Comparison of ENCODE assay signal across 9 cellular contexts in genomic region chr19:45514376-45515051, GRCh38. TPM values are rescaled to one million over a fixed set of nuclear protein-coding genes. Genes with fewer than 3 reads are reported as not detected.
A peak's percentile ranks its signal among the peaks of the same experiment; 100 is the strongest.
DNase-seq lines count a peak whose midpoint lies in the region; ATAC-seq and TF ChIP-seq lines count a peak whose summit lies in the region.
"Had no signal": no experiment of that assay in that cellular context is flagged by ENCODE, and none has a peak within 500 bp of the region (broad histone marks: within the 10 kb centered on the region; RNA-seq: fewer than 3 reads in every experiment).

No MANE protein-coding gene starts in this region.

- H3K9me3 ChIP-seq in HEK293 (ENCODE audit: control insufficient read depth, insufficient read depth, low read depth, low read length) (no peaks in the 10 kb centered on the region), T-helper 17 cell (ENCODE audit: control insufficient read depth, low read length, poor library complexity, severe bottlenecking) (no peaks in the 10 kb centered on the region), spleen (no peaks in the 10 kb centered on the region)

- H3K27ac Mint-ChIP-seq in T-helper 17 cell: peak overlapping the region; percentile 90

- DNase-seq in T-helper 17 cell (no peak), left ventricle myocardium superior (peak; percentile 53), spleen (no peak), Ammon's horn (ENCODE audit: low spot score) (no peak), dermis blood vessel endothelial cell (no peak), Kasumi-1 (lab: John Stamatoyannopoulos, UW) (no peak)
- DNase-seq: NCI-H524 had no signal

- peak overlapping the region; percentile 49 for H3K4me3 Mint-ChIP-seq in T-helper 17 cell

- H3K4me1 ChIP-seq in HEK293 (ENCODE audit: control insufficient read depth, insufficient read depth, low read length) (peaks cover 3% of the 10 kb centered on the region), spleen (peaks cover 54 to 90% (median 73%) of the 10 kb centered on the region in 6 donors)

- WGBS in spleen, 5 donors: 50 to 59% (median 54%) methylated on average over 6 to 13 of the region's 13 CpGs

- CTCF ChIA-PET in HEK293 (lab: Yijun Ruan, JAX): no interaction called here

- TF ChIP-seq CTCF in HEK293 (tag by site-specific recombination; IDR thresholded peaks at IDR 0.05) (no peak), spleen (IDR thresholded peaks at IDR 0.05 in 8 of 11, conservative IDR thresholded peaks at IDR 0.05 in 3 of 11) (no peak)

- no peak overlapping the region for H3K27ac ChIP-seq in HEK293 (ENCODE audit: extremely low read depth, low read depth, low read length)
- H3K27ac ChIP-seq in spleen: peak overlapping the region; percentile 58 to 100 (median 88)

- POLR2A ChIA-PET in HEK293 (lab: Yijun Ruan, JAX): interaction anchor here (1.2 kb wide), 1 partner anchor 255 kb away, joined by 3 read pairs; the partner anchor contains the start of gene SIX5

- H3K36me3 ChIP-seq in HEK293 (ENCODE audit: control insufficient read depth in 2 of 2, insufficient read depth in 1 of 2, low read length in 2 of 2): peaks cover 0 to 14% of the 10 kb centered on the region in 2 experiments; a peak in 2 of 3 replicates
- peaks cover 0 to 86% (median 29%) of the 10 kb centered on the region in 6 donors for H3K36me3 ChIP-seq in spleen

- H3K27me3 Mint-ChIP-seq in T-helper 17 cell: no peaks in the 10 kb centered on the region

- peaks cover 5% of the 10 kb centered on the region for H3K36me3 Mint-ChIP-seq in T-helper 17 cell (ENCODE audit: low read depth)

- intact Hi-C loops in left ventricle myocardium superior (cut with micrococcal nuclease): no loop called here
- intact Hi-C loops in spleen (cut with DNase I; ENCODE audit: low total_unique reads): no loop called here

- H3K4me3 ChIP-seq in HEK293 (ENCODE audit: low read depth, low read length) (no peak overlapping the region), spleen (peak overlapping the region in 5 of 8 donors; percentile 7 to 99 (median 23))

- no peak for TF ChIP-seq POLR2A in spleen (IDR thresholded peaks at IDR 0.05)

- H3K4me1 Mint-ChIP-seq in T-helper 17 cell: peaks cover 41% of the 10 kb centered on the region

- no peaks in the 10 kb centered on the region for H3K27me3 ChIP-seq in spleen (replicated peaks in 1 of 7)

- peak; percentile 6 for ATAC-seq in T-helper 17 cell
- peak; percentile 35 for ATAC-seq in left ventricle myocardium superior
- ATAC-seq in GM19035 (IDR thresholded peaks at IDR 0.05; ENCODE audit: unreplicated experiment): no peak

TF ChIP-seq in HEK293, 187 proteins besides CTCF, POLR2A, EP300 and RAD21 (continues in another document):
- TF ChIP-seq, protein P1, sequence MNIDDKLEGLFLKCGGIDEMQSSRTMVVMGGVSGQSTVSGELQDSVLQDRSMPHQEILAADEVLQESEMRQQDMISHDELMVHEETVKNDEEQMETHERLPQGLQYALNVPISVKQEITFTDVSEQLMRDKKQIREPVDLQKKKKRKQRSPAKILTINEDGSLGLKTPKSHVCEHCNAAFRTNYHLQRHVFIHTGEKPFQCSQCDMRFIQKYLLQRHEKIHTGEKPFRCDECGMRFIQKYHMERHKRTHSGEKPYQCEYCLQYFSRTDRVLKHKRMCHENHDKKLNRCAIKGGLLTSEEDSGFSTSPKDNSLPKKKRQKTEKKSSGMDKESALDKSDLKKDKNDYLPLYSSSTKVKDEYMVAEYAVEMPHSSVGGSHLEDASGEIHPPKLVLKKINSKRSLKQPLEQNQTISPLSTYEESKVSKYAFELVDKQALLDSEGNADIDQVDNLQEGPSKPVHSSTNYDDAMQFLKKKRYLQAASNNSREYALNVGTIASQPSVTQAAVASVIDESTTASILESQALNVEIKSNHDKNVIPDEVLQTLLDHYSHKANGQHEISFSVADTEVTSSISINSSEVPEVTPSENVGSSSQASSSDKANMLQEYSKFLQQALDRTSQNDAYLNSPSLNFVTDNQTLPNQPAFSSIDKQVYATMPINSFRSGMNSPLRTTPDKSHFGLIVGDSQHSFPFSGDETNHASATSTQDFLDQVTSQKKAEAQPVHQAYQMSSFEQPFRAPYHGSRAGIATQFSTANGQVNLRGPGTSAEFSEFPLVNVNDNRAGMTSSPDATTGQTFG (tag by site-specific recombination; IDR thresholded peaks at IDR 0.05; ENCODE audit: borderline replicate concordance): no peak
- TF ChIP-seq ZNF121 (tag by site-specific recombination; IDR thresholded peaks at IDR 0.05) (peak; percentile 63; the same call in 1 of the 2 replicates), SP3 (tag by site-specific recombination; IDR thresholded peaks at IDR 0.05) (no peak), EGR2 (tag by site-specific recombination; IDR thresholded peaks at IDR 0.05; ENCODE audit: low read depth) (peak; percentile 85), ZNF37A (tag by site-specific recombination; IDR thresholded peaks at IDR 0.05) (no peak), ZFP37 (tag by site-specific recombination; IDR thresholded peaks at IDR 0.05) (no peak), ZFHX2 (tag by site-specific recombination; conservative IDR thresholded peaks at IDR 0.05) (peak; percentile 84), ZBTB11 (tag by site-specific recombination; conservative IDR thresholded peaks at IDR 0.05; ENCODE audit: low read depth) (no peak), ZNF629 (tag by site-specific recombination; IDR thresholded peaks at IDR 0.05) (no peak), HOXD13 (CRISPR knock-in tag; IDR thresholded peaks at IDR 0.05; ENCODE audit: borderline replicate concordance) (no peak), AEBP2 (tag by site-specific recombination; IDR thresholded peaks at IDR 0.05; ENCODE audit: borderline replicate concordance) (no peak)
- TF ChIP-seq, protein P2, sequence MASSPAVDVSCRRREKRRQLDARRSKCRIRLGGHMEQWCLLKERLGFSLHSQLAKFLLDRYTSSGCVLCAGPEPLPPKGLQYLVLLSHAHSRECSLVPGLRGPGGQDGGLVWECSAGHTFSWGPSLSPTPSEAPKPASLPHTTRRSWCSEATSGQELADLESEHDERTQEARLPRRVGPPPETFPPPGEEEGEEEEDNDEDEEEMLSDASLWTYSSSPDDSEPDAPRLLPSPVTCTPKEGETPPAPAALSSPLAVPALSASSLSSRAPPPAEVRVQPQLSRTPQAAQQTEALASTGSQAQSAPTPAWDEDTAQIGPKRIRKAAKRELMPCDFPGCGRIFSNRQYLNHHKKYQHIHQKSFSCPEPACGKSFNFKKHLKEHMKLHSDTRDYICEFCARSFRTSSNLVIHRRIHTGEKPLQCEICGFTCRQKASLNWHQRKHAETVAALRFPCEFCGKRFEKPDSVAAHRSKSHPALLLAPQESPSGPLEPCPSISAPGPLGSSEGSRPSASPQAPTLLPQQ (tag by site-specific recombination; IDR thresholded peaks at IDR 0.05): peak; percentile 60

RNA-seq across cellular contexts. Expression of gene VASP, which starts 7.2 kb away (rescaled TPM):
- total RNA-seq in T-helper 17 cell (100 to 1,000 TPM in 1 of 2 donors, 10 to 100 TPM in 1; 99.7 to 101 TPM), left ventricle myocardium superior (43.3 TPM), spleen (100 to 1,000 TPM; 146 to 386 (median 221) TPM), dermis blood vessel endothelial cell (93.9 and 101 TPM in 2 replicates)
- 100 to 1,000 TPM; 154 to 210 (median 161) TPM for polyA plus RNA-seq in spleen

RNA-seq across cellular contexts. Expression of gene PPM1N, which starts 16.3 kb away (rescaled TPM):
- total RNA-seq in T-helper 17 cell (1 to 10 TPM; 3.8 to 8.5 TPM), left ventricle myocardium superior (0.57 TPM), spleen (10 to 100 TPM in 2 of 7 donors, 1 to 10 TPM in 5; 6.3 to 21.4 (median 9.6) TPM), dermis blood vessel endothelial cell (0.60 and 1.5 TPM in 2 replicates)
- 10 to 100 TPM in 2 of 3 donors, 1 to 10 TPM in 1; 9.5 to 13.4 (median 10.7) TPM for polyA plus RNA-seq in spleen

RNA-seq across cellular contexts. Expression of gene RTN2, which starts 17.7 kb away (rescaled TPM):
- total RNA-seq in T-helper 17 cell (1 to 10 TPM; 2.3 to 6.2 TPM), left ventricle myocardium superior (29.8 TPM), spleen (10 to 100 TPM in 6 of 7 donors, 1 to 10 TPM in 1; 9.2 to 22.6 (median 15.1) TPM), dermis blood vessel endothelial cell (9.0 and 10.2 TPM in 2 replicates)
- polyA plus RNA-seq in spleen: 1 to 10 TPM; 4.9 to 7.9 (median 7.6) TPM

RNA-seq across cellular contexts. Expression of gene FOSB, which starts 46.7 kb away (rescaled TPM):
- total RNA-seq in T-helper 17 cell (1,000 to 10,000 TPM in 1 of 2 donors, 100 to 1,000 TPM in 1; 967 to 2,209 TPM), left ventricle myocardium superior (0.79 TPM), spleen (10 to 100 TPM in 2 of 7 donors, 1 to 10 TPM in 4, under 1 TPM in 1; 0.92 to 41.7 (median 1.6) TPM), dermis blood vessel endothelial cell (0.65 and 23.8 TPM in 2 replicates)
- polyA plus RNA-seq in spleen: 1 to 10 TPM in 2 of 3 donors, under 1 TPM in 1; 0.42 to 2.2 (median 1.3) TPM
